28 cellular contexts compared by ENCODE assay signal in the genomic region with DNA sequence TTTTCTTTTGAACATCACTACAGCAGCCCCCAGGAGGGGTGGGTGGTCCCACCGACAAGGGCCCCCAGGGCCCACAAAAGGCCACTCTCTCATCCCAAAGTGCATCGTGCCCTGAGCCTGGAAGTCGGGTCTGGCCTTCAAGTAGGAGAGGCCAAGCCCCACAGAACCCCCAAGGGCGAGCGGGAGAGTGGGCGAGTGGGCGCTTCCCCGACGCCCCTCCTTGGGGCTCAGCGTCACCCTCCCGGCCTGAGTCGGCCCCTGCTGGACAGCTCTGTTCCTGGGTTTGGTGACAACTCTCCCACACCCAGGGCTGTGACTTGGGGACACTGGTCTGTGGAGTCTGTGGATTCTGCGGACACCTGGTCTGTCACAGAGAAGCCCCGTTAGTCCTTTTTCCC. TPM values are rescaled to one million over a fixed set of nuclear protein-coding genes. Genes with fewer than 3 reads are reported as not detected.
A peak's percentile ranks its signal among the peaks of the same experiment; 100 is the strongest.
DNase-seq lines count a peak whose midpoint lies in the region; ATAC-seq and TF ChIP-seq lines count a peak whose summit lies in the region.
"Had no signal": no experiment of that assay in that cellular context is flagged by ENCODE, and none has a peak within 500 bp of the region (broad histone marks: within the 10 kb centered on the region; RNA-seq: fewer than 3 reads in every experiment).

No MANE protein-coding gene starts in this region.

- intact Hi-C loops in breast epithelium (cut with DNase I; ENCODE audit: low total_unique reads) (no loop called here), mammary epithelial cell (cut with micrococcal nuclease) (no loop called here), body of pancreas (cut with DNase I) (no loop called here), uterus (cut with DNase I; ENCODE audit: low total_unique reads) (no loop called here)

- peak overlapping the region; percentile 93 for H2AK5ac ChIP-seq in mesenchymal stem cell (ENCODE audit: low read length, severe bottlenecking)

- H3K27me3 ChIP-seq in breast epithelium (no peaks in the 10 kb centered on the region), mammary epithelial cell (ENCODE audit: insufficient read depth, low read length) (no peaks in the 10 kb centered on the region), body of pancreas (no peaks in the 10 kb centered on the region), mesenchymal stem cell (ENCODE audit: control insufficient read depth in 1 of 2, insufficient read depth in 1 of 2, low read length in 2 of 2) (no peaks in the 10 kb centered on the region), uterus (no peaks in the 10 kb centered on the region)
- H3K27me3 ChIP-seq: esophagus squamous epithelium had no signal

- no peaks in the 10 kb centered on the region for H3K79me2 ChIP-seq in mammary epithelial cell (ENCODE audit: insufficient read depth, low read length)

- H3K4me1 ChIP-seq in breast epithelium (peaks cover 4 to 6% of the 10 kb centered on the region in 2 donors), mammary epithelial cell (ENCODE audit: insufficient read depth, low read length) (peaks cover 20% of the 10 kb centered on the region), body of pancreas (peaks cover 45% of the 10 kb centered on the region), mesenchymal stem cell (ENCODE audit: control insufficient read depth, insufficient read depth, low read depth, low read length) (peaks cover 61% of the 10 kb centered on the region), uterus (peaks cover 0 to 26% of the 10 kb centered on the region in 2 donors)

- H3K9me3 ChIP-seq in breast epithelium (no peaks in the 10 kb centered on the region), mammary epithelial cell (replicated peaks; ENCODE audit: insufficient read depth, low read length) (no peaks in the 10 kb centered on the region), body of pancreas (no peaks in the 10 kb centered on the region), mesenchymal stem cell (ENCODE audit: control insufficient read depth, low read length) (no peaks in the 10 kb centered on the region), uterus (no peaks in the 10 kb centered on the region)
- H3K9me3 ChIP-seq: esophagus squamous epithelium had no signal

- peak overlapping the region; percentile 95 for H4K91ac ChIP-seq in mesenchymal stem cell (ENCODE audit: low read length)

- H2AFZ ChIP-seq in mammary epithelial cell (ENCODE audit: low read depth, low read length) (no peak overlapping the region), mesenchymal stem cell (ENCODE audit: low read depth, low read length) (no peak overlapping the region)

- no peak overlapping the region for H4K8ac ChIP-seq in mesenchymal stem cell (ENCODE audit: low read length)

- peak overlapping the region; percentile 76 for H2BK15ac ChIP-seq in mesenchymal stem cell (ENCODE audit: low read depth, poor library complexity, severe bottlenecking)

- no peak for TF ChIP-seq CTCF in breast epithelium (IDR thresholded peaks at IDR 0.05)
- no peak for TF ChIP-seq CTCF in mammary epithelial cell (conservative IDR thresholded peaks at IDR 0.05 in 1 of 2, IDR thresholded peaks at IDR 0.05 in 1 of 2; ENCODE audit: extremely low read depth in 1 of 2, insufficient read depth in 1 of 2, low read depth in 1 of 2, low read length in 2 of 2)
- no peak for TF ChIP-seq CTCF in body of pancreas (IDR thresholded peaks at IDR 0.05)
- no peak for TF ChIP-seq CTCF in uterus (IDR thresholded peaks at IDR 0.05)

- H2BK120ac ChIP-seq in mesenchymal stem cell (ENCODE audit: low read depth, low read length), result no peak overlapping the region

- DNase-seq in breast epithelium (ENCODE audit: low spot score in 2 of 2) (no peak), mammary epithelial cell (no peak), body of pancreas (no peak), mesenchymal stem cell (no peak), uterus (no peak), OCI-M1 (lab: John Stamatoyannopoulos, UW) (no peak)
- DNase-seq: activated CD4-positive, alpha-beta memory T cell treated with anti-CD3 and anti-CD28 coated beads, Interleukin-2, amount 10 ng/mL, durations not matched to agents 7 days and 5 days; activated CD4-positive, CD25-positive, alpha-beta regulatory T cell treated with anti-CD3 and anti-CD28 coated beads, Interleukin-2, amount 50 U/mL, for 72 hours; activated CD8-positive, alpha-beta memory T cell treated with anti-CD3 and anti-CD28 coated beads, Interleukin-2, amount 50 U/mL, for 48 hours; activated naive CD4-positive, alpha-beta T cell treated with anti-CD3 and anti-CD28 coated beads, Interleukin-2, amount 50 U/mL, for 16 hours; amniotic stem cell; CD4-positive, CD25-positive, alpha-beta regulatory T cell; esophagus squamous epithelium; foreskin melanocyte; midbrain; naive thymus-derived CD4-positive, alpha-beta T cell; NCI-H1092; NCI-H187 treated with DMSO at 0.1 percent for 48 hours; NCI-H2171 treated with DMSO at 0.1 percent for 48 hours; NCI-H524; NK-92 treated with Interleukin-12 subunit alpha and Interleukin-12 subunit beta, amount 100 ng/mL, for 24 hours; occipital lobe; stimulated activated CD4-positive, alpha-beta T cell treated with anti-CD3 and anti-CD28 coated beads, Interleukin-1b, Interleukin-23, amount 100 ng/mL, for 48 hours had no signal

- no TSS peak for BruUV-seq in mammary epithelial cell (replicated peaks; lab: Mats Ljungman, UMichigan)

- 98% methylated on average over 11 of the region's 14 CpGs for WGBS in mammary epithelial cell (ENCODE audit: low coverage, missing lambda C conversion rate)
- WGBS in body of pancreas, 2 donors, result 66 to 72% methylated on average over 13 to 14 of the region's 14 CpGs
- over 99% methylated on average over 14 of the region's 14 CpGs for WGBS in mesenchymal stem cell

- no peaks in the 10 kb centered on the region for H3K79me1 ChIP-seq in mesenchymal stem cell (replicated peaks; ENCODE audit: low read length, poor library complexity, severe bottlenecking)

- H2BK12ac ChIP-seq in mesenchymal stem cell (ENCODE audit: low read length in 2 of 2), result peak overlapping the region; percentile 98 to 100

- TF ChIP-seq POLR2A in breast epithelium (IDR thresholded peaks at IDR 0.05) (no peak), body of pancreas (IDR thresholded peaks at IDR 0.05) (no peak), uterus (IDR thresholded peaks at IDR 0.05) (no peak)

- H3K27ac ChIP-seq in breast epithelium (peak overlapping the region; percentile 33 to 97), mammary epithelial cell (ENCODE audit: insufficient read depth, low read depth, low read length) (no peak overlapping the region), body of pancreas (peak overlapping the region in 3 of 4 donors; percentile 93 to 96 (median 96)), mesenchymal stem cell (ENCODE audit: low read length, poor library complexity, severe bottlenecking) (no peak overlapping the region), uterus (peak overlapping the region; percentile 97)
- H3K27ac ChIP-seq: 22Rv1, SK-N-MC had no signal

- in situ Hi-C loops in mammary epithelial cell (cut with MboI; ENCODE audit: low sequenced_read_pairs in 2 of 2), result no loop called here

- H3K4me3 ChIP-seq in breast epithelium (no peak overlapping the region), mammary epithelial cell (replicated peaks in 1 of 3; ENCODE audit: insufficient read depth in 1 of 3, low read depth in 2 of 3, low read length in 3 of 3) (no peak overlapping the region), body of pancreas (no peak overlapping the region), mesenchymal stem cell (ENCODE audit: insufficient read depth in 1 of 2, low read depth in 1 of 2, low read length in 2 of 2) (no peak overlapping the region), uterus (no peak overlapping the region)
- H3K4me3 ChIP-seq: esophagus squamous epithelium, SK-N-MC, skin epidermis had no signal

- ATAC-seq in body of pancreas, result no peak
- no peak for ATAC-seq in GM18870 (IDR thresholded peaks at IDR 0.05; ENCODE audit: unreplicated experiment)
- ATAC-seq in GM21717 (IDR thresholded peaks at IDR 0.05; ENCODE audit: unreplicated experiment), result no peak
- ATAC-seq: naive thymus-derived CD4-positive, alpha-beta T cell had no signal

- CTCF ChIA-PET in mammary epithelial cell (lab: Charles Lee; ENCODE audit: low non-redundant PET), result no interaction called here

- peak overlapping the region in 1 of 2 experiments; percentile 97 for H3K18ac ChIP-seq in mesenchymal stem cell (ENCODE audit: low read depth in 1 of 2, low read length in 2 of 2)

- H3K4me2 ChIP-seq in mammary epithelial cell (ENCODE audit: insufficient read depth, low read depth, low read length), result no peak overlapping the region
- no peak overlapping the region for H3K4me2 ChIP-seq in mesenchymal stem cell (ENCODE audit: low read length, poor library complexity, severe bottlenecking)

- no peak overlapping the region for H3K9ac ChIP-seq in mammary epithelial cell (ENCODE audit: insufficient read depth, low read length)
- H3K9ac ChIP-seq in mesenchymal stem cell (ENCODE audit: low read length), result no peak overlapping the region

- H3K36me3 ChIP-seq in breast epithelium (no peaks in the 10 kb centered on the region), mammary epithelial cell (ENCODE audit: insufficient read depth, low read length) (no peaks in the 10 kb centered on the region), body of pancreas (replicated peaks in 1 of 2; ENCODE audit: insufficient read depth in 1 of 2, low read depth in 2 of 2) (no peaks in the 10 kb centered on the region), mesenchymal stem cell (ENCODE audit: control insufficient read depth in 1 of 2, insufficient read depth in 2 of 2, low read depth in 1 of 2, low read length in 2 of 2) (no peaks in the 10 kb centered on the region), uterus (no peaks in the 10 kb centered on the region)
- H3K36me3 ChIP-seq: esophagus squamous epithelium had no signal

- no peak overlapping the region for H3K23ac ChIP-seq in mesenchymal stem cell (ENCODE audit: low read length in 2 of 2)

- H3K14ac ChIP-seq in mesenchymal stem cell (ENCODE audit: low read length in 2 of 2), result no peak overlapping the region

- dilution Hi-C loops in mammary epithelial cell (cut with HindIII; ENCODE audit: low sequenced_read_pairs), result no loop called here

- peak overlapping the region; percentile 31 to 88 for H3K4ac ChIP-seq in mesenchymal stem cell (ENCODE audit: low read depth in 1 of 2, low read length in 2 of 2)

- no peaks in the 10 kb centered on the region for H4K20me1 ChIP-seq in mammary epithelial cell (ENCODE audit: insufficient read depth, low read length)

- no peak overlapping the region for H2BK5ac ChIP-seq in mesenchymal stem cell (ENCODE audit: low read depth, low read length, poor library complexity, severe bottlenecking)

RNA-seq across cellular contexts. Expression of a gene that starts 42.2 kb away (rescaled TPM):
- total RNA-seq in breast epithelium, result 10 to 100 TPM; 48.3 to 62.9 (median 55.8) TPM
- total RNA-seq in mammary epithelial cell, result 10 to 100 TPM; 45.6 to 79.7 TPM
- polyA plus RNA-seq in mammary epithelial cell, result 27.3 TPM
- polyA minus RNA-seq in mammary epithelial cell, result 7.5 TPM
- total RNA-seq in body of pancreas, result 100 to 1,000 TPM; 108 to 284 TPM
- polyA plus RNA-seq in mesenchymal stem cell (2013, experiment 1 of 2), result 330 TPM
- 322 TPM for polyA plus RNA-seq in mesenchymal stem cell (2013, experiment 2 of 2)
- total RNA-seq in uterus, result 100 to 1,000 TPM in 3 of 4 donors, 10 to 100 TPM in 1; 73.0 to 223 (median 152) TPM

Comparison
In these comparisons a context has a peak if more than half of its experiments do, and no peak if none do; other contexts are left out.
1. H3K27ac ChIP-seq: peak in breast epithelium (2 of 2), body of pancreas (3 of 4) and uterus (2 of 2); none in mammary epithelial cell (single experiment) and mesenchymal stem cell (single experiment).